Comparison of ENCODE assay signal across 1 cellular context in the genomic region with DNA sequence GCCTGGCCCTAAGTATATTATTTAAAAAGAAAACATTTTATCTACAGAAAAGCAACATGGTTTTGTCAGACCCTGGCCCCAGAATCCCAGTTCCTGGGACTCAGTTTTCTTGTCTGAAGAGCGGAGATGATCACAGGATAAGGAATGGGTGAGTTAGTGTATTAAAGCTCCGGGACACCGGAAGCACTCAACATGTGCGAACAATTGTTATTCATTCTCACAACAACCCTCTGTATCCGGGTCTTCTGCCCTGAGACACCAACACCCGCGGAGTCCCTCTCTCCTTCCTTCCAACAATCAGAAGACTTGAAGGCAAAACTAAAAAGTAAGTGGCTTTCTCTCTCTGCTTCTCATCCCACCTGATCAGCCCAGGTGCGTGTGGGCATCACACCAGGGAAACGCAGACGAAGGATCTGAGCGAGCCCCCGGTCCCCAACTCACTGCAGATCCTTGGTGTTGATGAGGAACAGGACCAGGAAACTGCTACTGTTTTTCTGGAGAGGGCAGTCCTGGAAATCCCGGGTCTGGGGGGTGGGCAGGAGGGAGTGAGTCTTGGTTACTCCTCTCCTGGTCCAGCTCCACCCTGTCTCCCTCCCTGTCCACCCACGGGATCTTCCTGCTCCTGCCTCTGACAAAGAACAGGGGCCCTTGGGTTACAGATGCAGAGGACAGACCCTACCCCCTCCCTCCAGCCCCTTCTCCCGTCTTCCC.
TF ChIP-seq lines count a peak whose summit lies in the region.

No MANE protein-coding gene starts in this region.

TF ChIP-seq in A549, 52 proteins besides CTCF, POLR2A, EP300 and RAD21 (continued from another document):
- TF ChIP-seq, protein P1, sequence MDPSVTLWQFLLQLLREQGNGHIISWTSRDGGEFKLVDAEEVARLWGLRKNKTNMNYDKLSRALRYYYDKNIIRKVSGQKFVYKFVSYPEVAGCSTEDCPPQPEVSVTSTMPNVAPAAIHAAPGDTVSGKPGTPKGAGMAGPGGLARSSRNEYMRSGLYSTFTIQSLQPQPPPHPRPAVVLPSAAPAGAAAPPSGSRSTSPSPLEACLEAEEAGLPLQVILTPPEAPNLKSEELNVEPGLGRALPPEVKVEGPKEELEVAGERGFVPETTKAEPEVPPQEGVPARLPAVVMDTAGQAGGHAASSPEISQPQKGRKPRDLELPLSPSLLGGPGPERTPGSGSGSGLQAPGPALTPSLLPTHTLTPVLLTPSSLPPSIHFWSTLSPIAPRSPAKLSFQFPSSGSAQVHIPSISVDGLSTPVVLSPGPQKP (IDR thresholded peaks at IDR 0.05; ENCODE audit: low read depth, low read length), result no peak
- TF ChIP-seq BHLHE40 (IDR thresholded peaks at IDR 0.05; ENCODE audit: low read depth, low read length) (no peak), SREBF2 (IDR thresholded peaks at IDR 0.05) (no peak), MAFK (IDR thresholded peaks at IDR 0.05; ENCODE audit: partially characterized antibody) (no peak), FOXS1 (CRISPR knock-in tag; IDR thresholded peaks at IDR 0.05) (no peak), MYC (IDR thresholded peaks at IDR 0.05; ENCODE audit: borderline replicate concordance, low read length) (no peak)
